Comparison of ENCODE assay signal across 22 cellular contexts in genomic region chr14:101373690-101374295, GRCh38.
"Had no signal": no experiment of that assay in that cellular context is flagged by ENCODE, and none has a peak within 500 bp of the region (broad histone marks: within the 10 kb centered on the region; RNA-seq: fewer than 3 reads in every experiment).

No MANE protein-coding gene starts in this region.

- H3K36me3 Mint-ChIP-seq: immature natural killer cell, naive B cell had no signal

- H3K4me3 Mint-ChIP-seq: immature natural killer cell, naive B cell, nephron had no signal

- H3K27ac Mint-ChIP-seq: immature natural killer cell, naive B cell, nephron had no signal

- H3K9me3 ChIP-seq: esophagus squamous epithelium, gastroesophageal sphincter, ovary, right atrium auricular region, stomach, thoracic aorta, upper lobe of left lung, uterus had no signal

- H3K4me3 ChIP-seq: esophagus squamous epithelium, gastroesophageal sphincter, lung, ovary, right atrium auricular region, stomach, thoracic aorta, upper lobe of left lung, uterus had no signal

- H3K27ac ChIP-seq: epithelial cell of prostate, esophagus squamous epithelium, gastroesophageal sphincter, ovary, right atrium auricular region, stomach, thoracic aorta, upper lobe of left lung, uterus had no signal

- ATAC-seq: gastroesophageal sphincter, left ventricle myocardium superior had no signal

- DNase-seq: effector memory CD4-positive, alpha-beta T cell; esophagus squamous epithelium; foreskin fibroblast; glutamatergic neuron; immature natural killer cell; left ventricle myocardium superior; mesenchymal stem cell; naive B cell; small intestine; stimulated activated CD4-positive, alpha-beta T cell treated with anti-CD3 and anti-CD28 coated beads, Interleukin-12 subunit alpha, Interleukin-12 subunit beta, amount 100 ng/mL, for 4 hours; stimulated activated naive CD4-positive, alpha-beta T cell; stomach; substantia nigra; uterus had no signal

- H3K4me1 ChIP-seq: right atrium auricular region, upper lobe of left lung had no signal

- H3K27me3 ChIP-seq: esophagus squamous epithelium, ovary, right atrium auricular region, upper lobe of left lung, uterus had no signal

- H3K36me3 ChIP-seq: esophagus squamous epithelium, gastroesophageal sphincter, ovary, right atrium auricular region, stomach, thoracic aorta, upper lobe of left lung, uterus had no signal

- H3K4me1 Mint-ChIP-seq: immature natural killer cell, naive B cell, nephron had no signal
